In genomic region chr3:50155891-50156290, GRCh38 we compare ENCODE assay signal across 2 cellular contexts.
TF ChIP-seq lines count a peak whose summit lies in the region.

No MANE protein-coding gene starts in this region.

TF ChIP-seq in GM23338, 12 proteins besides CTCF, POLR2A, EP300 and RAD21 (continued from another document):
- TF ChIP-seq REST (IDR thresholded peaks at IDR 0.05; ENCODE audit: unreplicated experiment) = no peak
- TF ChIP-seq ZNF462 (CRISPR knock-in tag; IDR thresholded peaks at IDR 0.05) = no peak
- TF ChIP-seq ZNF114 (CRISPR knock-in tag; IDR thresholded peaks at IDR 0.05) = no peak
- no peak for TF ChIP-seq STAT1 (IDR thresholded peaks at IDR 0.05; ENCODE audit: unreplicated experiment)
- no peak for TF ChIP-seq EZH2 (IDR thresholded peaks at IDR 0.05; ENCODE audit: low read depth, unreplicated experiment)
- TF ChIP-seq JUNB (IDR thresholded peaks at IDR 0.05; ENCODE audit: unreplicated experiment) = no peak
- no peak for TF ChIP-seq EZH2phosphoT487 (IDR thresholded peaks at IDR 0.05; ENCODE audit: unreplicated experiment)
- TF ChIP-seq NANOG (IDR thresholded peaks at IDR 0.05; ENCODE audit: borderline replicate concordance) = no peak
- no peak for TF ChIP-seq CREB1 (CRISPR knock-in tag; IDR thresholded peaks at IDR 0.05; ENCODE audit: low read depth)

TF ChIP-seq in WTC11, 78 proteins besides CTCF, POLR2A, EP300 and RAD21 (continued from another document):
- TF ChIP-seq ARID4B (CRISPR knock-in tag; IDR thresholded peaks at IDR 0.05; ENCODE audit: borderline replicate concordance) (peak; percentile 51; the same call in 1 of the 2 replicates), MAX (CRISPR knock-in tag; IDR thresholded peaks at IDR 0.05) (0 out of 2 replicates have a peak, but pooled peaks have one; percentile 24), ETV6 (CRISPR knock-in tag; IDR thresholded peaks at IDR 0.05) (peak; percentile 44; the same call in 1 of the 2 replicates), CREB1 (CRISPR knock-in tag; IDR thresholded peaks at IDR 0.05) (no peak; the same call in 1 of the 2 replicates)
